2 cellular contexts compared by ENCODE assay signal in the genomic region with DNA sequence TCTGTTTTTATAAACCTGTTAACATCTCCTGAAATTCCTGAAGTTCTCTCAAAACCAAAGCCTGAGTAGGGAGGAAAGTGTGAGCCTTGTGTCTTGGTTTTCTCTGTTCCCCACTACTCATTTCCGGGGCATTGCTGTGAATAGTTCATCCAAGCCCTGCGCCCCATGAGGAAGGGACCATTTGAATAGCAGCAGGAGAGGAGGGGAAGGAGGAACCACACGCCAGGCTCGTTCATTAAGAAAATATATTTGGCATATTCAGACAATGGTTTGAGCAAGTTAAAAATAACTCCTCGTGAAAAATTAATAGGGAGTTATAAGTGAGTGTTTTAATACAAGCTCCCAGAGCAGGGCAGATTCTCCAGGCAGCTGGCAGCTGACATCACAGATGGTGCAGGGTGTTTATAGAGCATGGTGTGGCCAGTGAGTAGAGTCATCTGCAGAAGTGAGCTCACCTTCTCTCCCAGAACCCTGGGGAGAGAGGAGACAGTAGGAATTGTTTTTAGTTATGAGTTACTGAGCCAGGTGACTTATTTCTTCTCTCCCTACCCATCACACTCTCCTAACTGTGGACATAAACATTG.
A peak's percentile ranks its signal among the peaks of the same experiment; 100 is the strongest.
TF ChIP-seq lines count a peak whose summit lies in the region.

No MANE protein-coding gene starts in this region.

TF ChIP-seq in HEK293, 187 proteins besides CTCF, POLR2A, EP300 and RAD21 (continues in another document):
- TF ChIP-seq ZNF629 (tag by site-specific recombination; IDR thresholded peaks at IDR 0.05) (peak; percentile 54), ZNF335 (tag by site-specific recombination; conservative IDR thresholded peaks at IDR 0.05) (peak; percentile 44), ZNF132 (tag by site-specific recombination; IDR thresholded peaks at IDR 0.05; ENCODE audit: borderline replicate concordance) (no peak), YY1 (tag by site-specific recombination; IDR thresholded peaks at IDR 0.05) (no peak), ZNF404 (tag by site-specific recombination; IDR thresholded peaks at IDR 0.05) (no peak), ZNF266 (tag by site-specific recombination; IDR thresholded peaks at IDR 0.05; ENCODE audit: low read depth) (no peak), ZNF707 (tag by site-specific recombination; IDR thresholded peaks at IDR 0.05) (no peak), ZNF248 (tag by site-specific recombination; IDR thresholded peaks at IDR 0.05) (no peak), ZNF146 (tag by site-specific recombination; IDR thresholded peaks at IDR 0.05) (no peak), ZNF529 (tag by site-specific recombination; IDR thresholded peaks at IDR 0.05; ENCODE audit: insufficient replicate concordance) (no peak), ZNF561 (tag by site-specific recombination; IDR thresholded peaks at IDR 0.05; ENCODE audit: borderline replicate concordance) (0 out of 2 replicates have a peak, but pooled peaks have one; percentile 17), ZNF10 (tag by site-specific recombination; IDR thresholded peaks at IDR 0.05) (0 out of 2 replicates have a peak, but pooled peaks have one; percentile 43), ZNF473 (tag by site-specific recombination; IDR thresholded peaks at IDR 0.05) (no peak), ZNF174 (tag by site-specific recombination; IDR thresholded peaks at IDR 0.05) (no peak), PRDM1 (tag by site-specific recombination; IDR thresholded peaks at IDR 0.05) (0 out of 2 replicates have a peak, but pooled peaks have one; percentile 13), ZNF121 (tag by site-specific recombination; IDR thresholded peaks at IDR 0.05) (no peak), ZNF596 (tag by site-specific recombination; IDR thresholded peaks at IDR 0.05) (no peak), ZNF394 (tag by site-specific recombination; IDR thresholded peaks at IDR 0.05; ENCODE audit: borderline replicate concordance) (0 out of 2 replicates have a peak, but pooled peaks have one; percentile 13), EGR2 (tag by site-specific recombination; IDR thresholded peaks at IDR 0.05; ENCODE audit: low read depth) (no peak), ZNF610 (tag by site-specific recombination; IDR thresholded peaks at IDR 0.05; ENCODE audit: borderline replicate concordance) (no peak), ZNF350 (tag by site-specific recombination; IDR thresholded peaks at IDR 0.05) (no peak), ZNF658 (tag by site-specific recombination; IDR thresholded peaks at IDR 0.05) (no peak), ZNF175 (tag by site-specific recombination; IDR thresholded peaks at IDR 0.05) (no peak), ZIC2 (tag by site-specific recombination; IDR thresholded peaks at IDR 0.05) (no peak; the same call in 1 of the 2 replicates), ZFHX2 (tag by site-specific recombination; conservative IDR thresholded peaks at IDR 0.05) (no peak), ZNF501 (tag by site-specific recombination; IDR thresholded peaks at IDR 0.05) (no peak), YY2 (tag by site-specific recombination; IDR thresholded peaks at IDR 0.05) (no peak)
- TF ChIP-seq, protein P1, sequence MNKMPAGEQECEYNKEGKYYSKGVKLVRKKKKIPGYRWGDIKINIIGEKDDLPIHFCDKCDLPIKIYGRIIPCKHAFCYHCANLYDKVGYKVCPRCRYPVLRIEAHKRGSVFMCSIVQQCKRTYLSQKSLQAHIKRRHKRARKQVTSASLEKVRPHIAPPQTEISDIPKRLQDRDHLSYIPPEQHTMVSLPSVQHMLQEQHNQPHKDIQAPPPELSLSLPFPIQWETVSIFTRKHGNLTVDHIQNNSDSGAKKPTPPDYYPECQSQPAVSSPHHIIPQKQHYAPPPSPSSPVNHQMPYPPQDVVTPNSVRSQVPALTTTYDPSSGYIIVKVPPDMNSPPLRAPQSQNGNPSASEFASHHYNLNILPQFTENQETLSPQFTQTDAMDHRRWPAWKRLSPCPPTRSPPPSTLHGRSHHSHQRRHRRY (tag by site-specific recombination; IDR thresholded peaks at IDR 0.05): no peak
- TF ChIP-seq, protein P2, sequence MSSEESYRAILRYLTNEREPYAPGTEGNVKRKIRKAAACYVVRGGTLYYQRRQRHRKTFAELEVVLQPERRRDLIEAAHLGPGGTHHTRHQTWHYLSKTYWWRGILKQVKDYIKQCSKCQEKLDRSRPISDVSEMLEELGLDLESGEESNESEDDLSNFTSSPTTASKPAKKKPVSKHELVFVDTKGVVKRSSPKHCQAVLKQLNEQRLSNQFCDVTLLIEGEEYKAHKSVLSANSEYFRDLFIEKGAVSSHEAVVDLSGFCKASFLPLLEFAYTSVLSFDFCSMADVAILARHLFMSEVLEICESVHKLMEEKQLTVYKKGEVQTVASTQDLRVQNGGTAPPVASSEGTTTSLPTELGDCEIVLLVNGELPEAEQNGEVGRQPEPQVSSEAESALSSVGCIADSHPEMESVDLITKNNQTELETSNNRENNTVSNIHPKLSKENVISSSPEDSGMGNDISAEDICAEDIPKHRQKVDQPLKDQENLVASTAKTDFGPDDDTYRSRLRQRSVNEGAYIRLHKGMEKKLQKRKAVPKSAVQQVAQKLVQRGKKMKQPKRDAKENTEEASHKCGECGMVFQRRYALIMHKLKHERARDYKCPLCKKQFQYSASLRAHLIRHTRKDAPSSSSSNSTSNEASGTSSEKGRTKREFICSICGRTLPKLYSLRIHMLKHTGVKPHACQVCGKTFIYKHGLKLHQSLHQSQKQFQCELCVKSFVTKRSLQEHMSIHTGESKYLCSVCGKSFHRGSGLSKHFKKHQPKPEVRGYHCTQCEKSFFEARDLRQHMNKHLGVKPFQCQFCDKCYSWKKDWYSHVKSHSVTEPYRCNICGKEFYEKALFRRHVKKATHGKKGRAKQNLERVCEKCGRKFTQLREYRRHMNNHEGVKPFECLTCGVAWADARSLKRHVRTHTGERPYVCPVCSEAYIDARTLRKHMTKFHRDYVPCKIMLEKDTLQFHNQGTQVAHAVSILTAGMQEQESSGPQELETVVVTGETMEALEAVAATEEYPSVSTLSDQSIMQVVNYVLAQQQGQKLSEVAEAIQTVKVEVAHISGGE (tag by site-specific recombination; conservative IDR thresholded peaks at IDR 0.05; ENCODE audit: low read depth): no peak
- TF ChIP-seq, protein P3, sequence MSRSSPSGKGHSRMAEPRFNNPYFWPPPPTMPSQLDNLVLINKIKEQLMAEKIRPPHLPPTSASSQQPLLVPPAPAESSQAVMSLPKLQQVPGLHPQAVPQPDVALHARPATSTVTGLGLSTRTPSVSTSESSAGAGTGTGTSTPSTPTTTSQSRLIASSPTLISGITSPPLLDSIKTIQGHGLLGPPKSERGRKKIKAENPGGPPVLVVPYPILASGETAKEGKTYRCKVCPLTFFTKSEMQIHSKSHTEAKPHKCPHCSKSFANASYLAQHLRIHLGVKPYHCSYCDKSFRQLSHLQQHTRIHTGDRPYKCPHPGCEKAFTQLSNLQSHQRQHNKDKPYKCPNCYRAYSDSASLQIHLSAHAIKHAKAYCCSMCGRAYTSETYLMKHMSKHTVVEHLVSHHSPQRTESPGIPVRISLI (tag by site-specific recombination; IDR thresholded peaks at IDR 0.05): no peak

TF ChIP-seq in H1, 55 proteins besides CTCF, POLR2A, EP300 and RAD21:
- TF ChIP-seq SIRT6 (IDR thresholded peaks at IDR 0.05; ENCODE audit: low read length) (no peak), EGR1 (IDR thresholded peaks at IDR 0.05; ENCODE audit: borderline replicate concordance, low read depth, low read length) (no peak), FOSL1 (IDR thresholded peaks at IDR 0.05; ENCODE audit: insufficient read depth, low read depth, low read length) (no peak), BCL11A (IDR thresholded peaks at IDR 0.05; ENCODE audit: low read depth in 2 of 2, low read length in 2 of 2) (no peak), KDM5A (IDR thresholded peaks at IDR 0.05; ENCODE audit: low read length) (no peak), JUN (IDR thresholded peaks at IDR 0.05; ENCODE audit: low read depth, low read length) (no peak), ZNF274 (IDR thresholded peaks at IDR 0.05; ENCODE audit: borderline replicate concordance, extremely low read depth, low read length) (no peak), SIN3A (conservative IDR thresholded peaks at IDR 0.05 in 1 of 2, IDR thresholded peaks at IDR 0.05 in 1 of 2; ENCODE audit: low read depth in 1 of 2, low read length in 2 of 2) (no peak), POU5F1 (IDR thresholded peaks at IDR 0.05; ENCODE audit: low read depth, low read length) (no peak), NRF1 (IDR thresholded peaks at IDR 0.05; ENCODE audit: low read depth, low read length) (no peak)
